Comparison of ENCODE assay signal across 15 cellular contexts in genomic region chr5:81533629-81534480, GRCh38.
DNase-seq lines count a peak whose midpoint lies in the region; ATAC-seq and TF ChIP-seq lines count a peak whose summit lies in the region.
"Had no signal": no experiment of that assay in that cellular context is flagged by ENCODE, and none has a peak within 500 bp of the region (broad histone marks: within the 10 kb centered on the region; RNA-seq: fewer than 3 reads in every experiment).

No MANE protein-coding gene starts in this region.

- in situ Hi-C loops in GM23248 (cut with MboI) = no loop called here

- DNase-seq in CD8-positive, alpha-beta T cell = no peak
- DNase-seq in T-cell = no peak
- no peak for DNase-seq in hepatocyte (ENCODE audit: low spot score)
- DNase-seq in cerebellar cortex (ENCODE audit: low spot score) = no peak
- DNase-seq in breast epithelium (ENCODE audit: low spot score in 2 of 2) = no peak
- DNase-seq in NCI-H1694 treated with DMSO at 0.1 percent for 48 hours (lab: John Stamatoyannopoulos, UW) = no peak
- DNase-seq in GM23248 = no peak
- DNase-seq: activated CD4-positive, CD25-positive, alpha-beta regulatory T cell; activated CD8-positive, alpha-beta memory T cell treated with anti-CD3 and anti-CD28 coated beads, Interleukin-2, amount 50 U/mL, for 48 hours; adrenal gland; cortex of kidney; NCI-H2171; stimulated activated naive CD4-positive, alpha-beta T cell treated with Interleukin-2 at 50 U/mL for 16 hours had no signal

- no peak overlapping the region for H2AFZ ChIP-seq in hepatocyte
- H2AFZ ChIP-seq in GM23248 = no peak overlapping the region

- H3K27me3 ChIP-seq in CD8-positive, alpha-beta T cell (ENCODE audit: insufficient read depth, low read length) = no peaks in the 10 kb centered on the region
- H3K27me3 ChIP-seq in hepatocyte = no peaks in the 10 kb centered on the region
- H3K27me3 ChIP-seq in breast epithelium = no peaks in the 10 kb centered on the region
- H3K27me3 ChIP-seq in GM23248 (replicated peaks; ENCODE audit: insufficient read depth) = no peaks in the 10 kb centered on the region
- H3K27me3 ChIP-seq: adrenal gland had no signal

- no peaks in the 10 kb centered on the region for H3K27me3 Mint-ChIP-seq in CD8-positive, alpha-beta T cell (ENCODE audit: low read depth)
- no peaks in the 10 kb centered on the region for H3K27me3 Mint-ChIP-seq in T-cell

- peaks cover 53% of the 10 kb centered on the region for H3K4me1 Mint-ChIP-seq in CD8-positive, alpha-beta T cell (ENCODE audit: low read depth)
- H3K4me1 Mint-ChIP-seq in T-cell = peaks cover 57 to 67% (median 59%) of the 10 kb centered on the region in 3 donors

- no peak overlapping the region for H3K4me3 ChIP-seq in CD8-positive, alpha-beta T cell (ENCODE audit: low read depth, low read length)
- no peak overlapping the region for H3K4me3 ChIP-seq in hepatocyte
- H3K4me3 ChIP-seq in breast epithelium = no peak overlapping the region
- no peak overlapping the region for H3K4me3 ChIP-seq in GM23248
- H3K4me3 ChIP-seq: adrenal gland had no signal

- H3K79me2 ChIP-seq in hepatocyte (no peaks in the 10 kb centered on the region), GM23248 (ENCODE audit: insufficient read depth) (no peaks in the 10 kb centered on the region)

- H3K9ac ChIP-seq in GM23248 = no peak overlapping the region

- H4K20me1 ChIP-seq in hepatocyte (ENCODE audit: insufficient read depth, poor library complexity, severe bottlenecking) = no peaks in the 10 kb centered on the region
- H4K20me1 ChIP-seq in GM23248 (ENCODE audit: insufficient read depth) = no peaks in the 10 kb centered on the region

- ATAC-seq in CD8-positive, alpha-beta T cell = no peak
- ATAC-seq in GM19463 (IDR thresholded peaks at IDR 0.05; ENCODE audit: unreplicated experiment) (peak; percentile 44), T-cell (replicated peaks in 1 of 4) (no peak)
- ATAC-seq: HCT116 had no signal

- TF ChIP-seq POLR2A in breast epithelium (IDR thresholded peaks at IDR 0.05) = no peak

- no peak overlapping the region for H3K27ac ChIP-seq in CD8-positive, alpha-beta T cell (ENCODE audit: low read depth, low read length)
- H3K27ac ChIP-seq in hepatocyte (peak overlapping the region; percentile 62), breast epithelium (no peak overlapping the region), GM23248 (no peak overlapping the region)
- H3K27ac ChIP-seq: adrenal gland had no signal

- H3K9me2 ChIP-seq in hepatocyte (replicated peaks; ENCODE audit: insufficient read depth) (no peaks in the 10 kb centered on the region), GM23248 (ENCODE audit: insufficient read depth) (no peaks in the 10 kb centered on the region)

- TF ChIP-seq CTCF in CD8-positive, alpha-beta T cell (IDR thresholded peaks at IDR 0.05) = no peak
- TF ChIP-seq CTCF in hepatocyte (IDR thresholded peaks at IDR 0.05; ENCODE audit: poor library complexity) (no peak), breast epithelium (IDR thresholded peaks at IDR 0.05) (no peak)

- no peaks in the 10 kb centered on the region for H3K36me3 ChIP-seq in CD8-positive, alpha-beta T cell (ENCODE audit: insufficient read depth, low read length)
- no peaks in the 10 kb centered on the region for H3K36me3 ChIP-seq in hepatocyte (replicated peaks; ENCODE audit: insufficient read depth, low read depth)
- H3K36me3 ChIP-seq in breast epithelium = no peaks in the 10 kb centered on the region
- H3K36me3 ChIP-seq in GM23248 (ENCODE audit: low read depth) = no peaks in the 10 kb centered on the region
- H3K36me3 ChIP-seq: adrenal gland had no signal

- peak overlapping the region; percentile 13 for H3K4me3 Mint-ChIP-seq in CD8-positive, alpha-beta T cell
- H3K4me3 Mint-ChIP-seq in T-cell = peak overlapping the region in 1 of 3 donors; percentile 41

- WGBS in hepatocyte (ENCODE audit: low lambda C conversion rate, missing lambda C conversion rate) = 60% methylated on average over 2 of the region's 2 CpGs
- 58 to 75% methylated on average over 2 of the region's 2 CpGs for WGBS in GM23248 (ENCODE audit: low coverage in 1 of 2, low lambda C conversion rate in 2 of 2, missing lambda C conversion rate in 2 of 2), 2 experiments

- H3K36me3 Mint-ChIP-seq in CD8-positive, alpha-beta T cell = peaks cover 3% of the 10 kb centered on the region
- peaks cover 17% of the 10 kb centered on the region for H3K36me3 Mint-ChIP-seq in T-cell

- intact Hi-C loops in CD8-positive, alpha-beta T cell (cut with DNase I, micrococcal nuclease) = loop anchor here in 1 of 2 experiments (2.0 kb wide), 1 partner anchor 15 kb away; no protein-coding TSS in a partner anchor
- intact Hi-C loops in breast epithelium (cut with DNase I; ENCODE audit: low total_unique reads) = no loop called here

- POLR2A ChIA-PET in CD8-positive, alpha-beta T cell (lab: Charles Lee) = no interaction called here
- POLR2A ChIA-PET in T-cell (lab: Charles Lee) = no interaction called here

- CTCF ChIA-PET in CD8-positive, alpha-beta T cell (lab: Charles Lee) = no interaction called here
- CTCF ChIA-PET in T-cell (lab: Charles Lee) = no interaction called here

- no peaks in the 10 kb centered on the region for H3F3A ChIP-seq in GM23248 (ENCODE audit: insufficient read depth)

- H3K27ac Mint-ChIP-seq in CD8-positive, alpha-beta T cell = peak overlapping the region; percentile 56
- peak overlapping the region; percentile 75 to 86 for H3K27ac Mint-ChIP-seq in T-cell

- H3K4me2 ChIP-seq in hepatocyte (peak overlapping the region; percentile 33), GM23248 (ENCODE audit: unreplicated experiment) (no peak overlapping the region)

- no peaks in the 10 kb centered on the region for H3K9me3 Mint-ChIP-seq in CD8-positive, alpha-beta T cell
- H3K9me3 Mint-ChIP-seq in T-cell = no peaks in the 10 kb centered on the region

- H3K4me1 ChIP-seq in CD8-positive, alpha-beta T cell (ENCODE audit: insufficient read depth, low read length) = peaks cover 33% of the 10 kb centered on the region
- peaks cover 9% of the 10 kb centered on the region for H3K4me1 ChIP-seq in hepatocyte (ENCODE audit: insufficient read depth)
- no peaks in the 10 kb centered on the region for H3K4me1 ChIP-seq in breast epithelium
- no peaks in the 10 kb centered on the region for H3K4me1 ChIP-seq in GM23248 (ENCODE audit: insufficient read depth)
- H3K4me1 ChIP-seq: adrenal gland had no signal

- H3K9me3 ChIP-seq in CD8-positive, alpha-beta T cell (ENCODE audit: low read length) = no peaks in the 10 kb centered on the region
- no peaks in the 10 kb centered on the region for H3K9me3 ChIP-seq in hepatocyte (ENCODE audit: low read depth)
- H3K9me3 ChIP-seq in breast epithelium = no peaks in the 10 kb centered on the region
- no peaks in the 10 kb centered on the region for H3K9me3 ChIP-seq in GM23248 (ENCODE audit: low read depth)
- H3K9me3 ChIP-seq: adrenal gland had no signal
